24 cellular contexts compared by ENCODE assay signal in genomic region chr6:38025431-38025830, GRCh38.
"Had no signal": no experiment of that assay in that cellular context is flagged by ENCODE, and none has a peak within 500 bp of the region (broad histone marks: within the 10 kb centered on the region; RNA-seq: fewer than 3 reads in every experiment).

No MANE protein-coding gene starts in this region.

- H3K4me3 ChIP-seq: esophagus squamous epithelium, heart right ventricle, left ventricle myocardium inferior, lung, right lobe of liver, skin epidermis, stomach, suprapubic skin, tibial artery had no signal

- H3K27ac ChIP-seq: epithelial cell of prostate, esophagus squamous epithelium, heart right ventricle, left ventricle myocardium inferior, right lobe of liver, skin epidermis, stomach, suprapubic skin, tibial artery had no signal

- H3K27me3 ChIP-seq: esophagus squamous epithelium, heart right ventricle, right lobe of liver, stomach, suprapubic skin, tibial artery had no signal

- ATAC-seq: activated naive CD8-positive, alpha-beta T cell treated with anti-CD3 and anti-CD28 coated beads, Interleukin-2, amount 50 U/mL, for 24 hours; activated T-helper 17 cell treated with anti-CD3 and anti-CD28 coated beads, Interleukin-2, amount 50 U/mL, for 72 hours; heart right ventricle; natural killer cell treated with Interleukin-12 subunit alpha and Interleukin-12 subunit beta and Interleukin-15 and Interleukin-18, amount 100 ng/mL, for 72 hours; right lobe of liver; stimulated activated naive B cell treated with anti-CD40 and anti-IgM and Interleukin-4, amounts not matched to agents 10 μg/mL and 1 μg/mL and 100 μg/mL, for 72 hours had no signal

- DNase-seq: activated CD4-positive, alpha-beta memory T cell treated with anti-CD3 and anti-CD28 coated beads for 36 hours; activated CD4-positive, alpha-beta T cell treated with anti-CD3 and anti-CD28 coated beads, Interleukin-2, amount 10 ng/mL, durations not matched to agents 24 days and 14 days; activated CD4-positive, CD25-positive, alpha-beta regulatory T cell treated with anti-CD3 and anti-CD28 coated beads, Interleukin-2, amount 50 U/mL, for 72 hours; activated CD8-positive, alpha-beta memory T cell treated with anti-CD3 and anti-CD28 coated beads, Interleukin-2, amount 50 U/mL, for 48 hours; activated gamma-delta T cell treated with Interleukin-2 at 50 U/mL for 16 hours; activated naive CD8-positive, alpha-beta T cell treated with anti-CD3 and anti-CD28 coated beads, Interleukin-2, amount 50 U/mL, for 24 hours; activated T-cell treated with anti-CD3 and anti-CD28 coated beads, Interleukin-2, amount 50 U/mL, for 24 hours; dermis blood vessel endothelial cell; effector CD4-positive, alpha-beta T cell; esophagus squamous epithelium; heart right ventricle; left ventricle myocardium inferior; mesendoderm; right lobe of liver; stimulated activated naive B cell treated with anti-CD40 and anti-IgM and Interleukin-4, amounts not matched to agents 10 μg/mL and 1 μg/mL and 100 μg/mL, for 72 hours; stomach; T-helper 2 cell; tibial artery had no signal

- H3K36me3 ChIP-seq: esophagus squamous epithelium, heart right ventricle, left ventricle myocardium inferior, right lobe of liver, stomach, suprapubic skin, tibial artery had no signal

- H3K9me3 ChIP-seq: right lobe of liver, suprapubic skin, tibial artery had no signal
